In the genomic region with DNA sequence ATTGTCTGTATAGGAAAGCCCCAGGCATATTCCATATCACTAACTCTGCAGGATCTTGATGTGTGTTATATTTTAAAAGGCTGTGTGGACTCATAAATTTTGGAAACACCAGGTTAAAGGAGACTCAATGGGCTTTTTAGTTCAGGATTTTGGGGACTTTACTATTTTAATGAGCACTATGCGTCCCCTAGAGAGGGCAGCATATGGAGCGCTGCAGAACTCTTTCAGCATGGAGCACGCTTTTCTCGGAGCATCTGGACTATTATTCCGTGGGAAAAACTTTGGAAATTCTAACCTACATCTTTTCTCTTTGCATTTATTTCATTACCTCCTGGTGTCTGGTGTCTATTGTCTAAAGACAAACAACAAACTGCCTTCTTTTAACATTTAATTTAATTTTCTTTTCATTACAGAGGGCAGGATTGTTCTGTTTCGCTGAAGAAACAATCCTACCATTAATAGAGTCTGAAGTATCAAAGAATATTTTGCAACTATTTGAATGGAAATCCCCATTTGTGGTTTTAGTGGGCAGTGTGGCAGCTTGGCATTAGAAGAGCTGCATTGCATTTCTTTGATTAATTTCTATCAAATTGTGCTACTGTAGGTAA, we compare ENCODE assay signal across 1 cellular context.
TF ChIP-seq lines count a peak whose summit lies in the region.

No MANE protein-coding gene starts in this region.

TF ChIP-seq in SK-N-SH, 30 proteins besides CTCF, POLR2A, EP300 and RAD21 (continued from another document):
- no peak for TF ChIP-seq REST (IDR thresholded peaks at IDR 0.05; ENCODE audit: low read depth, low read length)
